In the genomic region with DNA sequence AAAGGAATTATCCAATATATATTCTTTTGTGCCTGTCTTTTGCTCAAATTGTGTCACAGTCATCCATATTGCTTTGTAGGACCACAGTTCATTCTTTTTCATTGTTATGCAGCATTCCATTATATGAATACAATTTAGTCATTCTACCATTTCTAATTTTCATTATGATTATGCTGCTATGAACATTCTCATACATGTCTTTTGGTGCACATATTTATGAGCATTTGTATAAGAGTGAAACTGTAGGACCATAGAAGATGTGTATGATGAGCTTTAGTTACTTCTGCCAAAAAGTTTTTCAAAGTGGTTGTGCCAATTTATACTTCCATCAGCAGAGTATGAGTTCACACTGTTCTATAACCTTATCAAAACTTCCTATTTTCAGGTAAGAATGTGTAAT, we compare ENCODE assay signal across 1 cellular context.
TF ChIP-seq lines count a peak whose summit lies in the region.

No MANE protein-coding gene starts in this region.

TF ChIP-seq in endothelial cell of umbilical vein, 7 proteins besides CTCF, POLR2A, EP300 and RAD21:
- TF ChIP-seq JUN (IDR thresholded peaks at IDR 0.05; ENCODE audit: borderline replicate concordance, insufficient read depth, insufficient read length, low read depth), result no peak
- TF ChIP-seq GATA2 (IDR thresholded peaks at IDR 0.05; ENCODE audit: insufficient read depth, insufficient read length, low read depth, low read length), result no peak
- TF ChIP-seq FOS (IDR thresholded peaks at IDR 0.05; ENCODE audit: borderline replicate concordance, insufficient read depth, low read length), result no peak
- TF ChIP-seq EZH2 (IDR thresholded peaks at IDR 0.05; ENCODE audit: borderline replicate concordance, low read depth, low read length, severe bottlenecking), result no peak
- TF ChIP-seq, protein P1, sequence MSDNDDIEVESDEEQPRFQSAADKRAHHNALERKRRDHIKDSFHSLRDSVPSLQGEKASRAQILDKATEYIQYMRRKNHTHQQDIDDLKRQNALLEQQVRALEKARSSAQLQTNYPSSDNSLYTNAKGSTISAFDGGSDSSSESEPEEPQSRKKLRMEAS (IDR thresholded peaks at IDR 0.05; ENCODE audit: insufficient read depth, insufficient read length), result no peak
- TF ChIP-seq MYC (IDR thresholded peaks at IDR 0.05; ENCODE audit: low read depth, low read length), result no peak
- no peak for TF ChIP-seq POLR2AphosphoS5 (IDR thresholded peaks at IDR 0.05; ENCODE audit: insufficient read depth, low read depth, low read length)
